2 cellular contexts compared by ENCODE assay signal in the genomic region with DNA sequence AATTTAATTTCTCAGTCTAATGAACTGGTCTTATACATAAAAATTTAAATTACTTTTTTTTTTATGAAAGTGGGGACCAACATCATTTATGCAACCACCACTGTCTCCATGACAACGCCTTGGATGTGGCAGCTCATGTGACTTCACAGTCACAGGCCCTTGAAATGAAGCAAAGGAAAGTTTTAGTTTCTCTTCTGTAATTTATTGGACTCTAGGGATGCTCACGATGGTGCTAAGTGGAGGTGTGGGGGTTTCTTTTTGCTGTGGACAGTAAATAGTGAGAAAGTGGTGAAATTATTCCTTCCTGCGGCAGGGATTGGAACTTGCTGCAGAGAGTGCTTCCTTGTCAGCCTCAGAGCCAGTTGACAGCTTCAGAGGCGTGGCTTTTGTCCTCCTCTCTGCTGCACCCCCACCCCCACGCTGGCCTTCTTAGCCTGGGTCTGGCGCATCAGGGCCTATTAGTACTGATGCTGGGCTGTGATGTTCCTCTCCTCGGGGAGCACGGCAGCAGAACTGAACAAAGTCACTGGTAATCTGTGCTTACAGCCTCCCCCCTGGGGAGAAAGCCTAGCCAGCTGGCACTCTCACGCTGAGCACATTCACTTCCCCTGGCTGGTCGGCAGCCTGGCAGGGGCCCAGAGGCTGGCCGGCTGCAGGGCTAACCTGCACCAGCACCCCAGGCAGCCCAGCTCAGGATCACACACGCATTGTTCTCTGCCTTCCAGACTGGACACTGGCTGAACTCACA.
TF ChIP-seq lines count a peak whose summit lies in the region.

No MANE protein-coding gene starts in this region.

TF ChIP-seq in liver, 16 proteins besides CTCF, POLR2A, EP300 and RAD21 (continued from another document):
- TF ChIP-seq SP1 (IDR thresholded peaks at IDR 0.05): peak; percentile 38
- no peak for TF ChIP-seq GABPA (IDR thresholded peaks at IDR 0.05 in 1 of 2, conservative IDR thresholded peaks at IDR 0.05 in 1 of 2)
- TF ChIP-seq, protein P1, sequence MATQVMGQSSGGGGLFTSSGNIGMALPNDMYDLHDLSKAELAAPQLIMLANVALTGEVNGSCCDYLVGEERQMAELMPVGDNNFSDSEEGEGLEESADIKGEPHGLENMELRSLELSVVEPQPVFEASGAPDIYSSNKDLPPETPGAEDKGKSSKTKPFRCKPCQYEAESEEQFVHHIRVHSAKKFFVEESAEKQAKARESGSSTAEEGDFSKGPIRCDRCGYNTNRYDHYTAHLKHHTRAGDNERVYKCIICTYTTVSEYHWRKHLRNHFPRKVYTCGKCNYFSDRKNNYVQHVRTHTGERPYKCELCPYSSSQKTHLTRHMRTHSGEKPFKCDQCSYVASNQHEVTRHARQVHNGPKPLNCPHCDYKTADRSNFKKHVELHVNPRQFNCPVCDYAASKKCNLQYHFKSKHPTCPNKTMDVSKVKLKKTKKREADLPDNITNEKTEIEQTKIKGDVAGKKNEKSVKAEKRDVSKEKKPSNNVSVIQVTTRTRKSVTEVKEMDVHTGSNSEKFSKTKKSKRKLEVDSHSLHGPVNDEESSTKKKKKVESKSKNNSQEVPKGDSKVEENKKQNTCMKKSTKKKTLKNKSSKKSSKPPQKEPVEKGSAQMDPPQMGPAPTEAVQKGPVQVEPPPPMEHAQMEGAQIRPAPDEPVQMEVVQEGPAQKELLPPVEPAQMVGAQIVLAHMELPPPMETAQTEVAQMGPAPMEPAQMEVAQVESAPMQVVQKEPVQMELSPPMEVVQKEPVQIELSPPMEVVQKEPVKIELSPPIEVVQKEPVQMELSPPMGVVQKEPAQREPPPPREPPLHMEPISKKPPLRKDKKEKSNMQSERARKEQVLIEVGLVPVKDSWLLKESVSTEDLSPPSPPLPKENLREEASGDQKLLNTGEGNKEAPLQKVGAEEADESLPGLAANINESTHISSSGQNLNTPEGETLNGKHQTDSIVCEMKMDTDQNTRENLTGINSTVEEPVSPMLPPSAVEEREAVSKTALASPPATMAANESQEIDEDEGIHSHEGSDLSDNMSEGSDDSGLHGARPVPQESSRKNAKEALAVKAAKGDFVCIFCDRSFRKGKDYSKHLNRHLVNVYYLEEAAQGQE (IDR thresholded peaks at IDR 0.05): peak; percentile 42
- TF ChIP-seq HNF4A (conservative IDR thresholded peaks at IDR 0.05): peak in 1 of 2 donors; percentile 42
- peak; percentile 53 for TF ChIP-seq YY1 (IDR thresholded peaks at IDR 0.05)
- TF ChIP-seq TAF1 (conservative IDR thresholded peaks at IDR 0.05): no peak
- no peak for TF ChIP-seq FOXA1 (IDR thresholded peaks at IDR 0.05)
- peak; percentile 10 for TF ChIP-seq HNF4G (IDR thresholded peaks at IDR 0.05)
- TF ChIP-seq EGR1 (IDR thresholded peaks at IDR 0.05; ENCODE audit: low read depth in 2 of 2): no peak
- TF ChIP-seq, protein P2, sequence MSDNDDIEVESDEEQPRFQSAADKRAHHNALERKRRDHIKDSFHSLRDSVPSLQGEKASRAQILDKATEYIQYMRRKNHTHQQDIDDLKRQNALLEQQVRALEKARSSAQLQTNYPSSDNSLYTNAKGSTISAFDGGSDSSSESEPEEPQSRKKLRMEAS (IDR thresholded peaks at IDR 0.05): peak; percentile 43
- TF ChIP-seq FOXA2 (IDR thresholded peaks at IDR 0.05): no peak
- TF ChIP-seq, protein P3, sequence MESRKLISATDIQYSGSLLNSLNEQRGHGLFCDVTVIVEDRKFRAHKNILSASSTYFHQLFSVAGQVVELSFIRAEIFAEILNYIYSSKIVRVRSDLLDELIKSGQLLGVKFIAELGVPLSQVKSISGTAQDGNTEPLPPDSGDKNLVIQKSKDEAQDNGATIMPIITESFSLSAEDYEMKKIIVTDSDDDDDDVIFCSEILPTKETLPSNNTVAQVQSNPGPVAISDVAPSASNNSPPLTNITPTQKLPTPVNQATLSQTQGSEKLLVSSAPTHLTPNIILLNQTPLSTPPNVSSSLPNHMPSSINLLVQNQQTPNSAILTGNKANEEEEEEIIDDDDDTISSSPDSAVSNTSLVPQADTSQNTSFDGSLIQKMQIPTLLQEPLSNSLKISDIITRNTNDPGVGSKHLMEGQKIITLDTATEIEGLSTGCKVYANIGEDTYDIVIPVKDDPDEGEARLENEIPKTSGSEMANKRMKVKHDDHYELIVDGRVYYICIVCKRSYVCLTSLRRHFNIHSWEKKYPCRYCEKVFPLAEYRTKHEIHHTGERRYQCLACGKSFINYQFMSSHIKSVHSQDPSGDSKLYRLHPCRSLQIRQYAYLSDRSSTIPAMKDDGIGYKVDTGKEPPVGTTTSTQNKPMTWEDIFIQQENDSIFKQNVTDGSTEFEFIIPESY (IDR thresholded peaks at IDR 0.05): no peak
TF ChIP-seq in liver: peak in this region for 9.

TF ChIP-seq in HepG2, 621 proteins besides CTCF, POLR2A, EP300 and RAD21 (continued from another document):
- TF ChIP-seq, protein P4, sequence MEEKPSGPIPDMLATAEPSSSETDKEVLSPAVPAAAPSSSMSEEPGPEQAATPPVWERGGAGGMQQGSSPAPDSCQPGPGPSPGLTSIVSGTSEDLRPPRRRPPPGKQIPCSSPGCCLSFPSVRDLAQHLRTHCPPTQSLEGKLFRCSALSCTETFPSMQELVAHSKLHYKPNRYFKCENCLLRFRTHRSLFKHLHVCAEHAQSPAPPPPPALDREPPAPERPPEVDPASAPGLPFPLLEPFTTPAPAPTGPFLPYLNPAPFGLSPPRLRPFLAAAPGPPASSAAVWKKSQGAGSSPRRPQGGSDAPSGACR (CRISPR knock-in tag; IDR thresholded peaks at IDR 0.05): no peak
- TF ChIP-seq, protein P5, sequence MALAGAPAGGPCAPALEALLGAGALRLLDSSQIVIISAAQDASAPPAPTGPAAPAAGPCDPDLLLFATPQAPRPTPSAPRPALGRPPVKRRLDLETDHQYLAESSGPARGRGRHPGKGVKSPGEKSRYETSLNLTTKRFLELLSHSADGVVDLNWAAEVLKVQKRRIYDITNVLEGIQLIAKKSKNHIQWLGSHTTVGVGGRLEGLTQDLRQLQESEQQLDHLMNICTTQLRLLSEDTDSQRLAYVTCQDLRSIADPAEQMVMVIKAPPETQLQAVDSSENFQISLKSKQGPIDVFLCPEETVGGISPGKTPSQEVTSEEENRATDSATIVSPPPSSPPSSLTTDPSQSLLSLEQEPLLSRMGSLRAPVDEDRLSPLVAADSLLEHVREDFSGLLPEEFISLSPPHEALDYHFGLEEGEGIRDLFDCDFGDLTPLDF (CRISPR knock-in tag; IDR thresholded peaks at IDR 0.05): no peak
- TF ChIP-seq, protein P6, sequence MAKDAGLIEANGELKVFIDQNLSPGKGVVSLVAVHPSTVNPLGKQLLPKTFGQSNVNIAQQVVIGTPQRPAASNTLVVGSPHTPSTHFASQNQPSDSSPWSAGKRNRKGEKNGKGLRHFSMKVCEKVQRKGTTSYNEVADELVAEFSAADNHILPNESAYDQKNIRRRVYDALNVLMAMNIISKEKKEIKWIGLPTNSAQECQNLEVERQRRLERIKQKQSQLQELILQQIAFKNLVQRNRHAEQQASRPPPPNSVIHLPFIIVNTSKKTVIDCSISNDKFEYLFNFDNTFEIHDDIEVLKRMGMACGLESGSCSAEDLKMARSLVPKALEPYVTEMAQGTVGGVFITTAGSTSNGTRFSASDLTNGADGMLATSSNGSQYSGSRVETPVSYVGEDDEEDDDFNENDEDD (CRISPR knock-in tag; IDR thresholded peaks at IDR 0.05; ENCODE audit: borderline replicate concordance): no peak
- TF ChIP-seq, protein P7, sequence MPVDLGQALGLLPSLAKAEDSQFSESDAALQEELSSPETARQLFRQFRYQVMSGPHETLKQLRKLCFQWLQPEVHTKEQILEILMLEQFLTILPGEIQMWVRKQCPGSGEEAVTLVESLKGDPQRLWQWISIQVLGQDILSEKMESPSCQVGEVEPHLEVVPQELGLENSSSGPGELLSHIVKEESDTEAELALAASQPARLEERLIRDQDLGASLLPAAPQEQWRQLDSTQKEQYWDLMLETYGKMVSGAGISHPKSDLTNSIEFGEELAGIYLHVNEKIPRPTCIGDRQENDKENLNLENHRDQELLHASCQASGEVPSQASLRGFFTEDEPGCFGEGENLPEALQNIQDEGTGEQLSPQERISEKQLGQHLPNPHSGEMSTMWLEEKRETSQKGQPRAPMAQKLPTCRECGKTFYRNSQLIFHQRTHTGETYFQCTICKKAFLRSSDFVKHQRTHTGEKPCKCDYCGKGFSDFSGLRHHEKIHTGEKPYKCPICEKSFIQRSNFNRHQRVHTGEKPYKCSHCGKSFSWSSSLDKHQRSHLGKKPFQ (CRISPR knock-in tag; IDR thresholded peaks at IDR 0.05; ENCODE audit: insufficient replicate concordance): no peak
- no peak for TF ChIP-seq SMARCE1 (IDR thresholded peaks at IDR 0.05; ENCODE audit: borderline replicate concordance)
- TF ChIP-seq, protein P8, sequence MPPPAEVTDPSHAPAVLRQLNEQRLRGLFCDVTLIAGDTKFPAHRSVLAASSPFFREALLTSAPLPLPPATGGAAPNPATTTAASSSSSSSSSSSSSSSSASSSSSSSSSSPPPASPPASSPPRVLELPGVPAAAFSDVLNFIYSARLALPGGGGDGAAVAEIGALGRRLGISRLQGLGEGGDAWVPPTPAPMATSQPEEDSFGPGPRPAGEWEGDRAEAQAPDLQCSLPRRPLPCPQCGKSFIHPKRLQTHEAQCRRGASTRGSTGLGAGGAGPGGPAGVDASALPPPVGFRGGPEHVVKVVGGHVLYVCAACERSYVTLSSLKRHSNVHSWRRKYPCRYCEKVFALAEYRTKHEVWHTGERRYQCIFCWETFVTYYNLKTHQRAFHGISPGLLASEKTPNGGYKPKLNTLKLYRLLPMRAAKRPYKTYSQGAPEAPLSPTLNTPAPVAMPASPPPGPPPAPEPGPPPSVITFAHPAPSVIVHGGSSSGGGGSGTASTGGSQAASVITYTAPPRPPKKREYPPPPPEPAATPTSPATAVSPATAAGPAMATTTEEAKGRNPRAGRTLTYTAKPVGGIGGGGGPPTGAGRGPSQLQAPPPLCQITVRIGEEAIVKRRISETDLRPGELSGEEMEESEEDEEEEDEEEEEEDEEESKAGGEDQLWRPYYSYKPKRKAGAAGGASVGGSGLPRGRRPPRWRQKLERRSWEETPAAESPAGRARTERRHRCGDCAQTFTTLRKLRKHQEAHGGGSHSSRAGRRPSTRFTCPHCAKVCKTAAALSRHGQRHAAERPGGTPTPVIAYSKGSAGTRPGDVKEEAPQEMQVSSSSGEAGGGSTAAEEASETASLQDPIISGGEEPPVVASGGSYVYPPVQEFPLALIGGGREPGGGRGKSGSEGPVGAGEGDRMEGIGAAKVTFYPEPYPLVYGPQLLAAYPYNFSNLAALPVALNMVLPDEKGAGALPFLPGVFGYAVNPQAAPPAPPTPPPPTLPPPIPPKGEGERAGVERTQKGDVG (CRISPR knock-in tag; IDR thresholded peaks at IDR 0.05; ENCODE audit: borderline replicate concordance): no peak
- no peak for TF ChIP-seq JARID2 (CRISPR knock-in tag; IDR thresholded peaks at IDR 0.05; ENCODE audit: insufficient replicate concordance)
- TF ChIP-seq ZNF570 (CRISPR knock-in tag; IDR thresholded peaks at IDR 0.05; ENCODE audit: borderline replicate concordance): no peak
- TF ChIP-seq, protein P9, sequence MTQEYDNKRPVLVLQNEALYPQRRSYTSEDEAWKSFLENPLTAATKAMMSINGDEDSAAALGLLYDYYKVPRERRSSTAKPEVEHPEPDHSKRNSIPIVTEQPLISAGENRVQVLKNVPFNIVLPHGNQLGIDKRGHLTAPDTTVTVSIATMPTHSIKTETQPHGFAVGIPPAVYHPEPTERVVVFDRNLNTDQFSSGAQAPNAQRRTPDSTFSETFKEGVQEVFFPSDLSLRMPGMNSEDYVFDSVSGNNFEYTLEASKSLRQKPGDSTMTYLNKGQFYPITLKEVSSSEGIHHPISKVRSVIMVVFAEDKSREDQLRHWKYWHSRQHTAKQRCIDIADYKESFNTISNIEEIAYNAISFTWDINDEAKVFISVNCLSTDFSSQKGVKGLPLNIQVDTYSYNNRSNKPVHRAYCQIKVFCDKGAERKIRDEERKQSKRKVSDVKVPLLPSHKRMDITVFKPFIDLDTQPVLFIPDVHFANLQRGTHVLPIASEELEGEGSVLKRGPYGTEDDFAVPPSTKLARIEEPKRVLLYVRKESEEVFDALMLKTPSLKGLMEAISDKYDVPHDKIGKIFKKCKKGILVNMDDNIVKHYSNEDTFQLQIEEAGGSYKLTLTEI (CRISPR knock-in tag; conservative IDR thresholded peaks at IDR 0.05): no peak
- no peak for TF ChIP-seq ZNF558 (CRISPR knock-in tag; IDR thresholded peaks at IDR 0.05; ENCODE audit: borderline replicate concordance)
